22 cellular contexts compared by ENCODE assay signal in genomic region chr4:38904090-38904666, GRCh38. TPM values are rescaled to one million over a fixed set of nuclear protein-coding genes. Genes with fewer than 3 reads are reported as not detected.
DNase-seq lines count a peak whose midpoint lies in the region; ATAC-seq, FAIRE-seq and TF ChIP-seq lines count a peak whose summit lies in the region.
"Had no signal": no experiment of that assay in that cellular context is flagged by ENCODE, and none has a peak within 500 bp of the region (broad histone marks: within the 10 kb centered on the region; RNA-seq: fewer than 3 reads in every experiment).

No MANE protein-coding gene starts in this region.

- H3K4me3 Mint-ChIP-seq in progenitor cell of endocrine pancreas (ENCODE audit: low read depth), result peak overlapping the region; percentile 28
- H3K4me3 Mint-ChIP-seq: activated CD4-positive, alpha-beta T cell treated with anti-CD3 and anti-CD28 coated beads, Interleukin-2, amount 10 ng/mL, durations not matched to agents 24 days and 14 days; CD4-positive, CD25-positive, alpha-beta regulatory T cell; central memory CD8-positive, alpha-beta T cell; H9; immature natural killer cell had no signal

- H3K9me3 ChIP-seq in kidney (ENCODE audit: control insufficient read depth in 1 of 2, low read length in 2 of 2) (no peaks in the 10 kb centered on the region), testis (no peaks in the 10 kb centered on the region)
- H3K9me3 ChIP-seq: upper lobe of right lung had no signal

- no peaks in the 10 kb centered on the region for H3K9me3 Mint-ChIP-seq in progenitor cell of endocrine pancreas (ENCODE audit: low read depth)
- H3K9me3 Mint-ChIP-seq: activated CD4-positive, alpha-beta T cell treated with anti-CD3 and anti-CD28 coated beads, Interleukin-2, amount 10 ng/mL, durations not matched to agents 24 days and 14 days; CD4-positive, CD25-positive, alpha-beta regulatory T cell; central memory CD8-positive, alpha-beta T cell; H9; immature natural killer cell had no signal

- H3K27ac ChIP-seq in kidney (ENCODE audit: low read depth in 2 of 2, low read length in 2 of 2) (peak overlapping the region; percentile 12 to 14), testis (no peak overlapping the region)
- H3K27ac ChIP-seq: upper lobe of right lung had no signal

- in situ Hi-C loops in Caki2 (cut with HindIII; ENCODE audit: low pct_unique_long_range_greater_than_20kb, low sequenced_read_pairs), result no loop called here

- H3K4me1 ChIP-seq in kidney (ENCODE audit: control insufficient read depth in 1 of 2, insufficient read depth in 1 of 2, low read depth in 1 of 2, low read length in 2 of 2) (peaks cover 7 to 9% of the 10 kb centered on the region in 2 donors), testis (peaks cover 8% of the 10 kb centered on the region)
- H3K4me1 ChIP-seq: upper lobe of right lung had no signal

- FAIRE-seq in kidney (lab: Jason Lieb, UNC), result no peak

- intact Hi-C loops in kidney (cut with DNase I) (no loop called here), testis (cut with DNase I; ENCODE audit: low total_unique reads) (no loop called here)

- peaks cover 7% of the 10 kb centered on the region for H3K36me3 Mint-ChIP-seq in progenitor cell of endocrine pancreas (ENCODE audit: insufficient read depth)
- H3K36me3 Mint-ChIP-seq: CD4-positive, CD25-positive, alpha-beta regulatory T cell; immature natural killer cell had no signal

- H3K4me3 ChIP-seq in kidney (ENCODE audit: low read length in 2 of 2) (peak overlapping the region; percentile 10 to 29), testis (no peak overlapping the region)
- H3K4me3 ChIP-seq: upper lobe of right lung had no signal

- H3K27ac Mint-ChIP-seq in progenitor cell of endocrine pancreas, result peak overlapping the region; percentile 82
- H3K27ac Mint-ChIP-seq: activated CD4-positive, alpha-beta T cell treated with anti-CD3 and anti-CD28 coated beads, Interleukin-2, amount 10 ng/mL, durations not matched to agents 24 days and 14 days; CD4-positive, CD25-positive, alpha-beta regulatory T cell; immature natural killer cell had no signal

- WGBS in testis, 2 donors, result 76% methylated on average over 10 of the region's 10 CpGs

- H3K36me3 ChIP-seq in kidney (ENCODE audit: control insufficient read depth in 1 of 2, insufficient read depth in 2 of 2, low read length in 2 of 2), result peaks cover 2 to 9% of the 10 kb centered on the region in 2 donors
- no peaks in the 10 kb centered on the region for H3K36me3 ChIP-seq in testis (ENCODE audit: low read depth, missing control alignments)

- H3K27me3 Mint-ChIP-seq in progenitor cell of endocrine pancreas, result no peaks in the 10 kb centered on the region
- H3K27me3 Mint-ChIP-seq: activated CD4-positive, alpha-beta T cell treated with anti-CD3 and anti-CD28 coated beads, Interleukin-2, amount 10 ng/mL, durations not matched to agents 24 days and 14 days; central memory CD8-positive, alpha-beta T cell had no signal

- no peak for ATAC-seq in HG03378 (IDR thresholded peaks at IDR 0.05; ENCODE audit: unreplicated experiment)
- ATAC-seq in GM19035 (IDR thresholded peaks at IDR 0.05; ENCODE audit: unreplicated experiment), result no peak
- ATAC-seq: stimulated activated naive CD8-positive, alpha-beta T cell treated with anti-CD3 and anti-CD28 coated beads, Interleukin-15, Interleukin-2, amounts not matched to agents 100 U/mL and 50 U/mL, for 24 hours; upper lobe of right lung had no signal

- peaks cover 35% of the 10 kb centered on the region for H3K4me1 Mint-ChIP-seq in progenitor cell of endocrine pancreas (ENCODE audit: low read depth)
- H3K4me1 Mint-ChIP-seq: CD4-positive, CD25-positive, alpha-beta regulatory T cell; central memory CD8-positive, alpha-beta T cell; H9; immature natural killer cell had no signal

- DNase-seq in Caki2 (ENCODE audit: low read depth), result peak; percentile 53
- peak; percentile 50 for DNase-seq in NCI-H82 treated with DMSO at 0.1 percent for 48 hours (lab: John Stamatoyannopoulos, UW; ENCODE audit: unreplicated experiment)
- DNase-seq in kidney, result no peak
- no peak for DNase-seq in progenitor cell of endocrine pancreas (ENCODE audit: low spot score, unreplicated experiment)
- DNase-seq in NCI-H2107 (lab: John Stamatoyannopoulos, UW), result no peak
- DNase-seq in testis, result no peak
- DNase-seq: activated CD4-positive, alpha-beta T cell treated with anti-CD3 and anti-CD28 coated beads, Interleukin-2, amount 10 ng/mL, durations not matched to agents 24 days and 14 days; activated gamma-delta T cell treated with Interleukin-2 at 50 U/mL for 16 hours; CD4-positive, CD25-positive, alpha-beta regulatory T cell; effector CD4-positive, alpha-beta T cell; H9; immature natural killer cell; NCI-H1436; NCI-H226; NK-92 treated with Interleukin-12 subunit alpha and Interleukin-12 subunit beta, amount 100 ng/mL, for 24 hours; retina; stimulated activated naive CD8-positive, alpha-beta T cell treated with anti-CD3 and anti-CD28 coated beads, Interleukin-15, Interleukin-2, amounts not matched to agents 100 U/mL and 50 U/mL, for 24 hours; upper lobe of right lung had no signal

- no peak for TF ChIP-seq POLR2A in testis (IDR thresholded peaks at IDR 0.05)

- H3K9ac ChIP-seq in kidney (ENCODE audit: low read length in 2 of 2), result no peak overlapping the region

- TF ChIP-seq CTCF in kidney (IDR thresholded peaks at IDR 0.05; ENCODE audit: borderline replicate concordance, extremely low read depth, insufficient read depth) (no peak), progenitor cell of endocrine pancreas (IDR thresholded peaks at IDR 0.05; ENCODE audit: unreplicated experiment) (no peak), testis (IDR thresholded peaks at IDR 0.05) (no peak)

- no peaks in the 10 kb centered on the region for H3K27me3 ChIP-seq in testis
- H3K27me3 ChIP-seq: upper lobe of right lung had no signal

RNA-seq across cellular contexts. Expression of gene FAM114A1, which starts 36.6 kb away (rescaled TPM):
- 63.7 and 79.7 TPM in 2 replicates for total RNA-seq in Caki2 (2014; rRNA removed; shearing (Covaris generic); ENCODE audit: low replicate concordance)
- total RNA-seq in kidney (31.1 TPM), progenitor cell of endocrine pancreas (31.2 and 32.6 TPM in 2 replicates), testis (10 to 100 TPM; 76.5 to 96.2 TPM)
- polyA plus RNA-seq in kidney (ENCODE audit: insufficient read depth, low read depth, low replicate concordance) (10.8 TPM), testis (ENCODE audit: insufficient read depth, low read depth, low replicate concordance) (30.9 TPM)
- total RNA-seq: CD4-positive, CD25-positive, alpha-beta regulatory T cell had no signal
- polyA plus RNA-seq: CD4-positive, CD25-positive, alpha-beta regulatory T cell; immature natural killer cell; neural cell had no signal

RNA-seq across cellular contexts. Expression of gene TLR6, which starts 47.6 kb away (rescaled TPM):
- 0.96 and 6.2 TPM in 2 replicates for total RNA-seq in Caki2 (2014; rRNA removed; shearing (Covaris generic); ENCODE audit: low replicate concordance)
- total RNA-seq in kidney, result 6.1 TPM
- 0.62 TPM for polyA plus RNA-seq in kidney (ENCODE audit: insufficient read depth, low read depth, low replicate concordance)
- 0.89 and 1.1 TPM in 2 replicates for total RNA-seq in progenitor cell of endocrine pancreas
- 1 to 10 TPM in 1 of 2 donors, under 1 TPM in 1; 0.47 to 1.2 TPM for total RNA-seq in testis
- 1.8 TPM for polyA plus RNA-seq in testis (ENCODE audit: insufficient read depth, low read depth, low replicate concordance)
- polyA plus RNA-seq: neural cell had no signal

Comparison
In these comparisons a context has a peak if more than half of its experiments do, and no peak if none do; other contexts are left out.
1. DNase-seq: peak in Caki2 (single experiment) and NCI-H82 treated with DMSO at 0.1 percent for 48 hours (single experiment); none in kidney (single experiment), progenitor cell of endocrine pancreas (single experiment), NCI-H2107 (single experiment) and testis (single experiment).
2. H3K27ac ChIP-seq: peak in kidney (2 of 2); none in testis (0 of 2).
3. H3K4me3 ChIP-seq: peak in kidney (2 of 2); none in testis (0 of 2).